19 cellular contexts compared by ENCODE assay signal in genomic region chr16:19613834-19614233, GRCh38. TPM values are rescaled to one million over a fixed set of nuclear protein-coding genes. Genes with fewer than 3 reads are reported as not detected.
DNase-seq lines count a peak whose midpoint lies in the region; ATAC-seq, FAIRE-seq and TF ChIP-seq lines count a peak whose summit lies in the region.
"Had no signal": no experiment of that assay in that cellular context is flagged by ENCODE, and none has a peak within 500 bp of the region (broad histone marks: within the 10 kb centered on the region; RNA-seq: fewer than 3 reads in every experiment).

No MANE protein-coding gene starts in this region.

- no peaks in the 10 kb centered on the region for H3K9me2 ChIP-seq in hepatocyte (replicated peaks; ENCODE audit: insufficient read depth)

- H3K27me3 Mint-ChIP-seq in activated naive CD8-positive, alpha-beta T cell treated with anti-CD3 and anti-CD28 coated beads, Interleukin-2, amount 50 U/mL, for 24 hours: no peaks in the 10 kb centered on the region
- H3K27me3 Mint-ChIP-seq in activated naive CD8-positive, alpha-beta T cell treated with anti-CD3 and anti-CD28 coated beads for 36 hours: no peaks in the 10 kb centered on the region
- H3K27me3 Mint-ChIP-seq: CD4-positive, alpha-beta memory T cell had no signal

- ATAC-seq in activated naive CD8-positive, alpha-beta T cell treated with anti-CD3 and anti-CD28 coated beads, Interleukin-2, amount 50 U/mL, for 24 hours: no peak
- ATAC-seq: A549, GM12878 had no signal

- H3K4me1 ChIP-seq in hepatocyte (ENCODE audit: insufficient read depth): no peaks in the 10 kb centered on the region
- H3K4me1 ChIP-seq: BLaER1, HAP-1 had no signal

- no peaks in the 10 kb centered on the region for H3K9me3 ChIP-seq in hepatocyte (ENCODE audit: low read depth)
- H3K9me3 ChIP-seq: A549, BLaER1, HAP-1 had no signal

- no peaks in the 10 kb centered on the region for H4K20me1 ChIP-seq in hepatocyte (ENCODE audit: insufficient read depth, poor library complexity, severe bottlenecking)
- H4K20me1 ChIP-seq: BLaER1 had no signal

- no peaks in the 10 kb centered on the region for H3K27me3 ChIP-seq in hepatocyte
- H3K27me3 ChIP-seq: BLaER1 had no signal

- DNase-seq in activated naive CD8-positive, alpha-beta T cell treated with anti-CD3 and anti-CD28 coated beads, Interleukin-2, amount 50 U/mL, for 24 hours: no peak
- DNase-seq in activated naive CD8-positive, alpha-beta T cell treated with anti-CD3 and anti-CD28 coated beads for 36 hours: no peak
- DNase-seq in NCI-H2227 treated with DMSO at 0.1 percent for 48 hours (lab: John Stamatoyannopoulos, UW) (peak; percentile 50), fibroblast of pulmonary artery (ENCODE audit: low read depth) (peak; percentile 17), urothelium cell line (ENCODE audit: low spot score) (no peak), hepatocyte (ENCODE audit: low spot score) (no peak), DMS79 (lab: John Stamatoyannopoulos, UW) (no peak)
- no peak for DNase-seq in effector CD8-positive, alpha-beta T cell (lab: John Stamatoyannopoulos, UW)
- DNase-seq: AML-193; CD4-positive, alpha-beta memory T cell; DND-41; GF-D8 had no signal

- H2AFZ ChIP-seq in hepatocyte: no peak overlapping the region

- FAIRE-seq in urothelium cell line (lab: Jason Lieb, UNC): no peak
- FAIRE-seq: A549, GM12878, GM19239 had no signal

- H3K79me2 ChIP-seq in hepatocyte: no peaks in the 10 kb centered on the region

- peak overlapping the region; percentile 18 for H3K27ac Mint-ChIP-seq in activated naive CD8-positive, alpha-beta T cell treated with anti-CD3 and anti-CD28 coated beads, Interleukin-2, amount 50 U/mL, for 24 hours
- no peak overlapping the region for H3K27ac Mint-ChIP-seq in activated naive CD8-positive, alpha-beta T cell treated with anti-CD3 and anti-CD28 coated beads for 36 hours

- H3K9me3 Mint-ChIP-seq in activated naive CD8-positive, alpha-beta T cell treated with anti-CD3 and anti-CD28 coated beads, Interleukin-2, amount 50 U/mL, for 24 hours: no peaks in the 10 kb centered on the region
- H3K9me3 Mint-ChIP-seq in activated naive CD8-positive, alpha-beta T cell treated with anti-CD3 and anti-CD28 coated beads for 36 hours: no peaks in the 10 kb centered on the region
- H3K9me3 Mint-ChIP-seq: CD14-positive monocyte; CD4-positive, alpha-beta memory T cell had no signal

- no peak overlapping the region for H3K4me3 Mint-ChIP-seq in activated naive CD8-positive, alpha-beta T cell treated with anti-CD3 and anti-CD28 coated beads, Interleukin-2, amount 50 U/mL, for 24 hours
- no peak overlapping the region for H3K4me3 Mint-ChIP-seq in activated naive CD8-positive, alpha-beta T cell treated with anti-CD3 and anti-CD28 coated beads for 36 hours
- H3K4me3 Mint-ChIP-seq: CD14-positive monocyte; CD4-positive, alpha-beta memory T cell had no signal

- H3K4me3 ChIP-seq in fibroblast of pulmonary artery (replicated peaks; ENCODE audit: low read depth, low read length): no peak overlapping the region
- H3K4me3 ChIP-seq in hepatocyte: no peak overlapping the region
- H3K4me3 ChIP-seq: A549, BLaER1, GM12878, HAP-1 had no signal

- no peak overlapping the region for H3K4me2 ChIP-seq in hepatocyte
- H3K4me2 ChIP-seq: A549, BLaER1 had no signal

- peaks cover 29% of the 10 kb centered on the region for H3K36me3 Mint-ChIP-seq in activated naive CD8-positive, alpha-beta T cell treated with anti-CD3 and anti-CD28 coated beads, Interleukin-2, amount 50 U/mL, for 24 hours (ENCODE audit: low read depth)
- peaks cover 26% of the 10 kb centered on the region for H3K36me3 Mint-ChIP-seq in activated naive CD8-positive, alpha-beta T cell treated with anti-CD3 and anti-CD28 coated beads for 36 hours

- no peaks in the 10 kb centered on the region for H3K36me3 ChIP-seq in hepatocyte (replicated peaks; ENCODE audit: insufficient read depth, low read depth)
- H3K36me3 ChIP-seq: BLaER1 had no signal

- H3K4me1 Mint-ChIP-seq in activated naive CD8-positive, alpha-beta T cell treated with anti-CD3 and anti-CD28 coated beads, Interleukin-2, amount 50 U/mL, for 24 hours: no peaks in the 10 kb centered on the region
- no peaks in the 10 kb centered on the region for H3K4me1 Mint-ChIP-seq in activated naive CD8-positive, alpha-beta T cell treated with anti-CD3 and anti-CD28 coated beads for 36 hours
- H3K4me1 Mint-ChIP-seq: CD14-positive monocyte; CD4-positive, alpha-beta memory T cell had no signal

- TF ChIP-seq CTCF in fibroblast of pulmonary artery (IDR thresholded peaks at IDR 0.05; ENCODE audit: low read length, missing control alignments) (no peak), hepatocyte (IDR thresholded peaks at IDR 0.05; ENCODE audit: poor library complexity) (no peak)

- WGBS in hepatocyte (ENCODE audit: low lambda C conversion rate, missing lambda C conversion rate): 98% methylated on average over 5 of the region's 5 CpGs

- H3K27ac ChIP-seq in hepatocyte: no peak overlapping the region
- H3K27ac ChIP-seq: 22Rv1, A549, BLaER1 had no signal

RNA-seq across cellular contexts. Expression of gene VPS35L, which starts 58.3 kb away (rescaled TPM):
- total RNA-seq in activated naive CD8-positive, alpha-beta T cell treated with anti-CD3 and anti-CD28 coated beads for 36 hours: 10 to 100 TPM; 30.2 to 34.1 TPM
- total RNA-seq in hepatocyte: 47.5 and 55.1 TPM in 2 replicates
- polyA plus RNA-seq in hepatocyte: 52.8 and 56.1 TPM in 2 replicates

Comparison
In these comparisons a context has a peak if more than half of its experiments do, and no peak if none do; other contexts are left out.
1. DNase-seq: peak in NCI-H2227 treated with DMSO at 0.1 percent for 48 hours (single experiment) and fibroblast of pulmonary artery (single experiment); none in activated naive CD8-positive, alpha-beta T cell treated with anti-CD3 and anti-CD28 coated beads, Interleukin-2, amount 50 U/mL, for 24 hours (single experiment), activated naive CD8-positive, alpha-beta T cell treated with anti-CD3 and anti-CD28 coated beads for 36 hours (single experiment), effector CD8-positive, alpha-beta T cell (single experiment), urothelium cell line (single experiment), hepatocyte (single experiment) and DMS79 (single experiment).